ENCODE assay signal across 14 cellular contexts in genomic region chr7:54292171-54292925, GRCh38.
"Had no signal": no experiment of that assay in that cellular context is flagged by ENCODE, and none has a peak within 500 bp of the region (broad histone marks: within the 10 kb centered on the region; RNA-seq: fewer than 3 reads in every experiment).

No MANE protein-coding gene starts in this region.

- DNase-seq: activated CD4-positive, alpha-beta T cell treated with anti-CD3 and anti-CD28 coated beads, Interleukin-2, amount 10 ng/mL, durations not matched to agents 24 days and 14 days; activated naive CD4-positive, alpha-beta T cell treated with anti-CD3 and anti-CD28 coated beads, Interleukin-2, amount 10 ng/mL, durations not matched to agents 7 days and 5 days; activated T-cell treated with anti-CD3 and anti-CD28 coated beads for 4 hours; foreskin keratinocyte; heart left ventricle; lower lobe of right lung; mucosa of descending colon; naive thymus-derived CD8-positive, alpha-beta T cell; sigmoid colon; stimulated activated CD4-positive, alpha-beta T cell treated with anti-CD3 and anti-CD28 coated beads, Interleukin-2, amount 100 ng/mL, for 24 hours; stimulated activated naive CD4-positive, alpha-beta T cell treated with Interleukin-2 at 50 U/mL for 16 hours; trophoblast cell had no signal

- H3K36me3 ChIP-seq: cardiac muscle cell, heart left ventricle, lower lobe of right lung, sigmoid colon had no signal

- H3K4me1 ChIP-seq: foreskin keratinocyte, heart left ventricle, lower lobe of right lung, sigmoid colon had no signal

- H3K4me3 ChIP-seq: cardiac muscle cell, heart left ventricle, lower lobe of right lung, mucosa of descending colon, sigmoid colon had no signal

- H3K4me3 Mint-ChIP-seq: activated CD4-positive, alpha-beta T cell treated with anti-CD3 and anti-CD28 coated beads, Interleukin-2, amount 10 ng/mL, durations not matched to agents 24 days and 14 days; activated naive CD4-positive, alpha-beta T cell treated with anti-CD3 and anti-CD28 coated beads, Interleukin-2, amount 10 ng/mL, durations not matched to agents 7 days and 5 days; naive thymus-derived CD8-positive, alpha-beta T cell had no signal

- H3K27ac ChIP-seq: cardiac muscle cell, foreskin keratinocyte, heart left ventricle, lower lobe of right lung, sigmoid colon had no signal

- H3K27me3 ChIP-seq: cardiac muscle cell, foreskin keratinocyte, heart left ventricle, sigmoid colon had no signal

- H3K27ac Mint-ChIP-seq: activated CD4-positive, alpha-beta T cell treated with anti-CD3 and anti-CD28 coated beads, Interleukin-2, amount 10 ng/mL, durations not matched to agents 24 days and 14 days; activated naive CD4-positive, alpha-beta T cell treated with anti-CD3 and anti-CD28 coated beads, Interleukin-2, amount 10 ng/mL, durations not matched to agents 7 days and 5 days; activated T-helper 2 cell treated with anti-CD3 and anti-CD28 coated beads, Interferon-gamma antibody, Interleukin-2, Interleukin-4, amounts not matched to agents 10 μg/mL and 5 μg/mL and 100 μg/mL, durations not matched to agents 14 hours and 24 hours and 36 hours; naive thymus-derived CD8-positive, alpha-beta T cell had no signal

- H3K36me3 Mint-ChIP-seq: activated naive CD4-positive, alpha-beta T cell treated with anti-CD3 and anti-CD28 coated beads, Interleukin-2, amount 10 ng/mL, durations not matched to agents 7 days and 5 days had no signal

- H3K4me1 Mint-ChIP-seq: activated CD4-positive, alpha-beta T cell treated with anti-CD3 and anti-CD28 coated beads, Interleukin-2, amount 10 ng/mL, durations not matched to agents 24 days and 14 days; activated naive CD4-positive, alpha-beta T cell treated with anti-CD3 and anti-CD28 coated beads, Interleukin-2, amount 10 ng/mL, durations not matched to agents 7 days and 5 days; naive thymus-derived CD8-positive, alpha-beta T cell had no signal

- ATAC-seq: foreskin keratinocyte; heart left ventricle; lower lobe of right lung; mucosa of descending colon; naive thymus-derived CD8-positive, alpha-beta T cell had no signal

- H3K27me3 Mint-ChIP-seq: activated CD4-positive, alpha-beta T cell treated with anti-CD3 and anti-CD28 coated beads, Interleukin-2, amount 10 ng/mL, durations not matched to agents 24 days and 14 days; activated naive CD4-positive, alpha-beta T cell treated with anti-CD3 and anti-CD28 coated beads, Interleukin-2, amount 10 ng/mL, durations not matched to agents 7 days and 5 days; naive thymus-derived CD8-positive, alpha-beta T cell had no signal
